In genomic region chr17:71453876-71454422, GRCh38 we compare ENCODE assay signal across 1 cellular context.
TF ChIP-seq lines count a peak whose summit lies in the region.

No MANE protein-coding gene starts in this region.

TF ChIP-seq in SK-N-SH treated with all-trans-retinoic acid at 6 μM for 48 hours, 23 proteins besides CTCF, POLR2A, EP300 and RAD21 (continued from another document):
- TF ChIP-seq TCF4 (CRISPR knock-in tag; IDR thresholded peaks at IDR 0.05; ENCODE audit: borderline replicate concordance) (no peak), ISL1 (CRISPR knock-in tag; IDR thresholded peaks at IDR 0.05) (no peak), ESRRG (CRISPR knock-in tag; IDR thresholded peaks at IDR 0.05) (no peak)
TF ChIP-seq in SK-N-SH treated with all-trans-retinoic acid at 6 μM for 48 hours: peak in this region for 0.
